1 cellular context compared by ENCODE assay signal in genomic region chr7:106570948-106571418, GRCh38.
TF ChIP-seq lines count a peak whose summit lies in the region.

No MANE protein-coding gene starts in this region.

TF ChIP-seq in K562, 482 proteins besides CTCF, POLR2A, EP300 and RAD21 (continued from another document and continues in another):
- TF ChIP-seq PKNOX1 (IDR thresholded peaks at IDR 0.05) = 0 out of 2 replicates have a peak, but pooled peaks have one; percentile 43
- TF ChIP-seq CBX5 (IDR thresholded peaks at IDR 0.05; ENCODE audit: borderline replicate concordance, low read depth) = 0 out of 2 replicates have a peak, but pooled peaks have one; percentile 5
- no peak for TF ChIP-seq SPI1 (IDR thresholded peaks at IDR 0.05; ENCODE audit: borderline replicate concordance, low read depth, low read length)
- TF ChIP-seq ZNF592 (IDR thresholded peaks at IDR 0.05) = peak; percentile 88
- TF ChIP-seq TCFL5 (CRISPR knock-in tag; conservative IDR thresholded peaks at IDR 0.05) = 0 out of 2 replicates have a peak, but pooled peaks have one; percentile 27
- peak; percentile 42; the same call in 1 of the 2 replicates for TF ChIP-seq CEBPG (CRISPR knock-in tag; IDR thresholded peaks at IDR 0.05)
- TF ChIP-seq CEBPG (tag; conservative IDR thresholded peaks at IDR 0.05 in 1 of 2, IDR thresholded peaks at IDR 0.05 in 1 of 2) = no peak; a peak in 1 of 4 replicates
- TF ChIP-seq KLF6 (CRISPR knock-in tag; IDR thresholded peaks at IDR 0.05; ENCODE audit: borderline replicate concordance) = peak; percentile 22
- TF ChIP-seq ZNF175 (CRISPR knock-in tag; IDR thresholded peaks at IDR 0.05; ENCODE audit: low read depth) = peak; percentile 85; the same call in 1 of the 2 replicates
- no peak for TF ChIP-seq AFF4 (CRISPR knock-in tag; IDR thresholded peaks at IDR 0.05)
- peak; percentile 63 for TF ChIP-seq ARID1B (IDR thresholded peaks at IDR 0.05)
- peak; percentile 64; the same call in 1 of the 2 replicates for TF ChIP-seq BACH1 (tag; IDR thresholded peaks at IDR 0.05)
- TF ChIP-seq SMAD1 (IDR thresholded peaks at IDR 0.05; ENCODE audit: low read depth, low read length, partially characterized antibody) = peak; percentile 30
- TF ChIP-seq GATAD2A (IDR thresholded peaks at IDR 0.05) = peak; percentile 78; the same call in 1 of the 2 replicates
- 0 out of 2 replicates have a peak, but pooled peaks have one; percentile 16 for TF ChIP-seq NCOA1 (IDR thresholded peaks at IDR 0.05; ENCODE audit: low read depth)
- TF ChIP-seq AFF1 (IDR thresholded peaks at IDR 0.05; ENCODE audit: low read depth in 1 of 2, partially characterized antibody in 2 of 2) = peak; percentile 31 to 91
- 0 out of 2 replicates have a peak, but pooled peaks have one; percentile 20 for TF ChIP-seq LEF1 (IDR thresholded peaks at IDR 0.05)
- TF ChIP-seq ZNF707 (CRISPR knock-in tag; conservative IDR thresholded peaks at IDR 0.05) = no peak
- peak; percentile 77 for TF ChIP-seq ZNF740 (CRISPR knock-in tag; IDR thresholded peaks at IDR 0.05)
- TF ChIP-seq ZNF740 (tag; IDR thresholded peaks at IDR 0.05) = peak; percentile 27 to 88; a peak in 2 of 4 replicates
- TF ChIP-seq TAF7 (tag; IDR thresholded peaks at IDR 0.05) = 0 out of 2 replicates have a peak, but pooled peaks have one; percentile 19
- TF ChIP-seq SMC3 (conservative IDR thresholded peaks at IDR 0.05; ENCODE audit: insufficient read depth, low read depth, low read length) = no peak
- TF ChIP-seq ZBTB40 (IDR thresholded peaks at IDR 0.05) = peak; percentile 75; the same call in 1 of the 2 replicates
- TF ChIP-seq ZBTB40 (CRISPR knock-in tag; IDR thresholded peaks at IDR 0.05) = no peak
- no peak for TF ChIP-seq SETDB1 (IDR thresholded peaks at IDR 0.05; ENCODE audit: low read length)
- no peak for TF ChIP-seq ATF1 (CRISPR knock-in tag; IDR thresholded peaks at IDR 0.05)
- no peak for TF ChIP-seq ATF1 (tag; IDR thresholded peaks at IDR 0.05)
- TF ChIP-seq CXXC5 (CRISPR knock-in tag; IDR thresholded peaks at IDR 0.05) = peak; percentile 46; the same call in 1 of the 2 replicates
- 0 out of 2 replicates have a peak, but pooled peaks have one; percentile 33 for TF ChIP-seq ESRRA (IDR thresholded peaks at IDR 0.05; ENCODE audit: borderline replicate concordance, low read depth)
- peak; percentile 51; the same call in 1 of the 2 replicates for TF ChIP-seq CTBP1 (IDR thresholded peaks at IDR 0.05; ENCODE audit: borderline replicate concordance)
- TF ChIP-seq ZNF165 (CRISPR knock-in tag; IDR thresholded peaks at IDR 0.05; ENCODE audit: borderline replicate concordance) = peak; percentile 6; the same call in 1 of the 2 replicates
